In genomic region chr9:93417538-93417937, GRCh38 we compare ENCODE assay signal across 34 cellular contexts.
"Had no signal": no experiment of that assay in that cellular context is flagged by ENCODE, and none has a peak within 500 bp of the region (broad histone marks: within the 10 kb centered on the region; RNA-seq: fewer than 3 reads in every experiment).

No MANE protein-coding gene starts in this region.

- H3K4me3 ChIP-seq: MG63 had no signal

- H3K9me3 ChIP-seq: MG63 had no signal

- DNase-seq: Karpas-422, Kasumi-1, MG63, MM.1S, MV-4-11, NCI-H1048, NCI-H1092, NCI-H1092 treated with DMSO at 0.1 percent for 48 hours, NCI-H1105, NCI-H1105 treated with DMSO at 0.1 percent for 48 hours, NCI-H1417, NCI-H1417 treated with DMSO at 0.1 percent for 48 hours, NCI-H1436, NCI-H1436 treated with DMSO at 0.1 percent for 48 hours, NCI-H146, NCI-H1694, NCI-H1694 treated with DMSO at 0.1 percent for 48 hours, NCI-H187, NCI-H187 treated with DMSO at 0.1 percent for 48 hours, NCI-H1930, NCI-H2029, NCI-H2029 treated with DMSO at 0.1 percent for 48 hours, NCI-H2081, NCI-H2081 treated with DMSO at 0.1 percent for 48 hours, NCI-H2107, NCI-H2171, NCI-H2171 treated with DMSO at 0.1 percent for 48 hours, NCI-H2227 treated with DMSO at 0.1 percent for 48 hours, NCI-H226, NCI-H345, NCI-H446, NCI-H446 treated with DMSO at 0.1 percent for 48 hours, NCI-H510A, NCI-H510A treated with DMSO at 0.1 percent for 48 hours had no signal

- H3K36me3 ChIP-seq: MG63 had no signal
